Comparison of ENCODE assay signal across 1 cellular context in the genomic region with DNA sequence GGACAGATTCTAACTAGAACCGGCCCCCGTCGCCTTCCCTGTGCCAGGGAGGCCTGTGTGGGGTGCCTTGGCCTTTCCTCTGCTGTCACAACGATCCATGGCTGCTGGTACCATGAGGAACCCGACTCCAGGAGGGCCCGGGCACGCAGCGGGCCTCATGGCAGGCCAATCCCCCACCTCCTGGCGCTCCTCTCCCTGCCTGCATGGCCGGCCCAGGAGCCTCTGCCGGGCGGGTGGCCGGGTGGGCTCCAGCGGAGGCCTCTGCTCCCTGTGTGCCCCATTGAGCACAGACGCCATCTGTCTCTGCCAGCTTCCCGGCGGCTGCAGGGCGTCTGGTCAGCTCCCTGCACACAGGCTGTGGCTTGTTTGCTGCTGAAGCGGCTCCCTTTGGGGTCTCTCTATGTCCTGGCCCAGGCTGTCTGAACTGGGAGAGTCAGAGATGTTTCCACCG.
TF ChIP-seq lines count a peak whose summit lies in the region.

No MANE protein-coding gene starts in this region.

TF ChIP-seq in HepG2, 621 proteins besides CTCF, POLR2A, EP300 and RAD21:
- TF ChIP-seq, protein P1, sequence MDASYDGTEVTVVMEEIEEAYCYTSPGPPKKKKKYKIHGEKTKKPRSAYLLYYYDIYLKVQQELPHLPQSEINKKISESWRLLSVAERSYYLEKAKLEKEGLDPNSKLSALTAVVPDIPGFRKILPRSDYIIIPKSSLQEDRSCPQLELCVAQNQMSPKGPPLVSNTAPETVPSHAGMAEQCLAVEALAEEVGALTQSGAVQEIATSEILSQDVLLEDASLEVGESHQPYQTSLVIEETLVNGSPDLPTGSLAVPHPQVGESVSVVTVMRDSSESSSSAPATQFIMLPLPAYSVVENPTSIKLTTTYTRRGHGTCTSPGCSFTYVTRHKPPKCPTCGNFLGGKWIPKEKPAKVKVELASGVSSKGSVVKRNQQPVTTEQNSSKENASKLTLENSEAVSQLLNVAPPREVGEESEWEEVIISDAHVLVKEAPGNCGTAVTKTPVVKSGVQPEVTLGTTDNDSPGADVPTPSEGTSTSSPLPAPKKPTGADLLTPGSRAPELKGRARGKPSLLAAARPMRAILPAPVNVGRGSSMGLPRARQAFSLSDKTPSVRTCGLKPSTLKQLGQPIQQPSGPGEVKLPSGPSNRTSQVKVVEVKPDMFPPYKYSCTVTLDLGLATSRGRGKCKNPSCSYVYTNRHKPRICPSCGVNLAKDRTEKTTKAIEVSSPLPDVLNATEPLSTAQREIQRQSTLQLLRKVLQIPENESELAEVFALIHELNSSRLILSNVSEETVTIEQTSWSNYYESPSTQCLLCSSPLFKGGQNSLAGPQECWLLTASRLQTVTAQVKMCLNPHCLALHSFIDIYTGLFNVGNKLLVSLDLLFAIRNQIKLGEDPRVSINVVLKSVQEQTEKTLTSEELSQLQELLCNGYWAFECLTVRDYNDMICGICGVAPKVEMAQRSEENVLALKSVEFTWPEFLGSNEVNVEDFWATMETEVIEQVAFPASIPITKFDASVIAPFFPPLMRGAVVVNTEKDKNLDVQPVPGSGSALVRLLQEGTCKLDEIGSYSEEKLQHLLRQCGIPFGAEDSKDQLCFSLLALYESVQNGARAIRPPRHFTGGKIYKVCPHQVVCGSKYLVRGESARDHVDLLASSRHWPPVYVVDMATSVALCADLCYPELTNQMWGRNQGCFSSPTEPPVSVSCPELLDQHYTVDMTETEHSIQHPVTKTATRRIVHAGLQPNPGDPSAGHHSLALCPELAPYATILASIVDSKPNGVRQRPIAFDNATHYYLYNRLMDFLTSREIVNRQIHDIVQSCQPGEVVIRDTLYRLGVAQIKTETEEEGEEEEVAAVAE (CRISPR knock-in tag; IDR thresholded peaks at IDR 0.05; ENCODE audit: borderline replicate concordance): no peak
- TF ChIP-seq, protein P2, sequence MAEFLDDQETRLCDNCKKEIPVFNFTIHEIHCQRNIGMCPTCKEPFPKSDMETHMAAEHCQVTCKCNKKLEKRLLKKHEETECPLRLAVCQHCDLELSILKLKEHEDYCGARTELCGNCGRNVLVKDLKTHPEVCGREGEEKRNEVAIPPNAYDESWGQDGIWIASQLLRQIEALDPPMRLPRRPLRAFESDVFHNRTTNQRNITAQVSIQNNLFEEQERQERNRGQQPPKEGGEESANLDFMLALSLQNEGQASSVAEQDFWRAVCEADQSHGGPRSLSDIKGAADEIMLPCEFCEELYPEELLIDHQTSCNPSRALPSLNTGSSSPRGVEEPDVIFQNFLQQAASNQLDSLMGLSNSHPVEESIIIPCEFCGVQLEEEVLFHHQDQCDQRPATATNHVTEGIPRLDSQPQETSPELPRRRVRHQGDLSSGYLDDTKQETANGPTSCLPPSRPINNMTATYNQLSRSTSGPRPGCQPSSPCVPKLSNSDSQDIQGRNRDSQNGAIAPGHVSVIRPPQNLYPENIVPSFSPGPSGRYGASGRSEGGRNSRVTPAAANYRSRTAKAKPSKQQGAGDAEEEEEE (CRISPR knock-in tag; IDR thresholded peaks at IDR 0.05; ENCODE audit: borderline replicate concordance): no peak
- TF ChIP-seq HDAC1 (CRISPR knock-in tag; IDR thresholded peaks at IDR 0.05) (no peak), ZNF841 (CRISPR knock-in tag; IDR thresholded peaks at IDR 0.05; ENCODE audit: borderline replicate concordance) (no peak), MYC (CRISPR knock-in tag; IDR thresholded peaks at IDR 0.05; ENCODE audit: borderline replicate concordance) (no peak), ZNF607 (CRISPR knock-in tag; IDR thresholded peaks at IDR 0.05; ENCODE audit: borderline replicate concordance) (no peak), HDAC2 (CRISPR knock-in tag; IDR thresholded peaks at IDR 0.05) (no peak), RCOR2 (CRISPR knock-in tag; IDR thresholded peaks at IDR 0.05) (no peak), CHCHD3 (CRISPR knock-in tag; IDR thresholded peaks at IDR 0.05) (no peak), XBP1 (CRISPR knock-in tag; IDR thresholded peaks at IDR 0.05) (no peak), ZNF572 (CRISPR knock-in tag; IDR thresholded peaks at IDR 0.05) (no peak), ZEB1 (IDR thresholded peaks at IDR 0.05; ENCODE audit: insufficient replicate concordance, low read depth) (no peak)
- TF ChIP-seq, protein P3, sequence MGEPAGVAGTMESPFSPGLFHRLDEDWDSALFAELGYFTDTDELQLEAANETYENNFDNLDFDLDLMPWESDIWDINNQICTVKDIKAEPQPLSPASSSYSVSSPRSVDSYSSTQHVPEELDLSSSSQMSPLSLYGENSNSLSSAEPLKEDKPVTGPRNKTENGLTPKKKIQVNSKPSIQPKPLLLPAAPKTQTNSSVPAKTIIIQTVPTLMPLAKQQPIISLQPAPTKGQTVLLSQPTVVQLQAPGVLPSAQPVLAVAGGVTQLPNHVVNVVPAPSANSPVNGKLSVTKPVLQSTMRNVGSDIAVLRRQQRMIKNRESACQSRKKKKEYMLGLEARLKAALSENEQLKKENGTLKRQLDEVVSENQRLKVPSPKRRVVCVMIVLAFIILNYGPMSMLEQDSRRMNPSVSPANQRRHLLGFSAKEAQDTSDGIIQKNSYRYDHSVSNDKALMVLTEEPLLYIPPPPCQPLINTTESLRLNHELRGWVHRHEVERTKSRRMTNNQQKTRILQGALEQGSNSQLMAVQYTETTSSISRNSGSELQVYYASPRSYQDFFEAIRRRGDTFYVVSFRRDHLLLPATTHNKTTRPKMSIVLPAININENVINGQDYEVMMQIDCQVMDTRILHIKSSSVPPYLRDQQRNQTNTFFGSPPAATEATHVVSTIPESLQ (CRISPR knock-in tag; conservative IDR thresholded peaks at IDR 0.05): no peak
- TF ChIP-seq, protein P4, sequence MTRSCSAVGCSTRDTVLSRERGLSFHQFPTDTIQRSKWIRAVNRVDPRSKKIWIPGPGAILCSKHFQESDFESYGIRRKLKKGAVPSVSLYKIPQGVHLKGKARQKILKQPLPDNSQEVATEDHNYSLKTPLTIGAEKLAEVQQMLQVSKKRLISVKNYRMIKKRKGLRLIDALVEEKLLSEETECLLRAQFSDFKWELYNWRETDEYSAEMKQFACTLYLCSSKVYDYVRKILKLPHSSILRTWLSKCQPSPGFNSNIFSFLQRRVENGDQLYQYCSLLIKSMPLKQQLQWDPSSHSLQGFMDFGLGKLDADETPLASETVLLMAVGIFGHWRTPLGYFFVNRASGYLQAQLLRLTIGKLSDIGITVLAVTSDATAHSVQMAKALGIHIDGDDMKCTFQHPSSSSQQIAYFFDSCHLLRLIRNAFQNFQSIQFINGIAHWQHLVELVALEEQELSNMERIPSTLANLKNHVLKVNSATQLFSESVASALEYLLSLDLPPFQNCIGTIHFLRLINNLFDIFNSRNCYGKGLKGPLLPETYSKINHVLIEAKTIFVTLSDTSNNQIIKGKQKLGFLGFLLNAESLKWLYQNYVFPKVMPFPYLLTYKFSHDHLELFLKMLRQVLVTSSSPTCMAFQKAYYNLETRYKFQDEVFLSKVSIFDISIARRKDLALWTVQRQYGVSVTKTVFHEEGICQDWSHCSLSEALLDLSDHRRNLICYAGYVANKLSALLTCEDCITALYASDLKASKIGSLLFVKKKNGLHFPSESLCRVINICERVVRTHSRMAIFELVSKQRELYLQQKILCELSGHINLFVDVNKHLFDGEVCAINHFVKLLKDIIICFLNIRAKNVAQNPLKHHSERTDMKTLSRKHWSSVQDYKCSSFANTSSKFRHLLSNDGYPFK (CRISPR knock-in tag; IDR thresholded peaks at IDR 0.05; ENCODE audit: borderline replicate concordance): no peak
- TF ChIP-seq, protein P5, sequence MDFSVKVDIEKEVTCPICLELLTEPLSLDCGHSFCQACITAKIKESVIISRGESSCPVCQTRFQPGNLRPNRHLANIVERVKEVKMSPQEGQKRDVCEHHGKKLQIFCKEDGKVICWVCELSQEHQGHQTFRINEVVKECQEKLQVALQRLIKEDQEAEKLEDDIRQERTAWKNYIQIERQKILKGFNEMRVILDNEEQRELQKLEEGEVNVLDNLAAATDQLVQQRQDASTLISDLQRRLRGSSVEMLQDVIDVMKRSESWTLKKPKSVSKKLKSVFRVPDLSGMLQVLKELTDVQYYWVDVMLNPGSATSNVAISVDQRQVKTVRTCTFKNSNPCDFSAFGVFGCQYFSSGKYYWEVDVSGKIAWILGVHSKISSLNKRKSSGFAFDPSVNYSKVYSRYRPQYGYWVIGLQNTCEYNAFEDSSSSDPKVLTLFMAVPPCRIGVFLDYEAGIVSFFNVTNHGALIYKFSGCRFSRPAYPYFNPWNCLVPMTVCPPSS (IDR thresholded peaks at IDR 0.05): no peak
TF ChIP-seq in HepG2: peak in this region for 0.
